Comparison of ENCODE assay signal across 22 cellular contexts in genomic region chr15:47773163-47773562, GRCh38. TPM values are rescaled to one million over a fixed set of nuclear protein-coding genes. Genes with fewer than 3 reads are reported as not detected.
"Had no signal": no experiment of that assay in that cellular context is flagged by ENCODE, and none has a peak within 500 bp of the region (broad histone marks: within the 10 kb centered on the region; RNA-seq: fewer than 3 reads in every experiment).

No MANE protein-coding gene starts in this region.

- H2AFZ ChIP-seq: neural progenitor cell had no signal

- DNase-seq: activated CD4-positive, alpha-beta T cell treated with anti-CD3 and anti-CD28 coated beads, Interleukin-2, amount 10 ng/mL, durations not matched to agents 24 days and 14 days; activated CD8-positive, alpha-beta memory T cell treated with anti-CD3 and anti-CD28 coated beads, Interleukin-2, amount 10 ng/mL, durations not matched to agents 7 days and 5 days; activated CD8-positive, alpha-beta T cell treated with anti-CD3 and anti-CD28 coated beads for 36 hours; activated effector memory CD4-positive, alpha-beta T cell treated with anti-CD3 and anti-CD28 coated beads, Interleukin-2, amount 50 U/mL, for 16 hours; activated naive CD4-positive, alpha-beta T cell treated with anti-CD3 and anti-CD28 coated beads, Interleukin-2, amount 10 ng/mL, durations not matched to agents 7 days and 5 days; activated T-cell treated with anti-CD3 and anti-CD28 coated beads for 4 hours; cortex of kidney; endodermal cell; heart left ventricle; islet precursor cell; left lung; naive thymus-derived CD8-positive, alpha-beta T cell; stimulated activated CD4-positive, alpha-beta T cell treated with anti-CD3 and anti-CD28 coated beads, Interleukin-4, amount 100 ng/mL, for 24 hours; stimulated activated naive CD4-positive, alpha-beta T cell treated with Interleukin-2 at 50 U/mL for 16 hours; upper lobe of left lung had no signal

- H3K9me3 ChIP-seq: gastroesophageal sphincter, heart left ventricle, left lung, right atrium auricular region, thoracic aorta, upper lobe of left lung had no signal

- H3K4me2 ChIP-seq: neural progenitor cell had no signal

- H3K4me1 ChIP-seq: gastroesophageal sphincter, left lung, right atrium auricular region, upper lobe of left lung had no signal

- H3K27ac ChIP-seq: gastroesophageal sphincter, heart left ventricle, left lung, neural progenitor cell, right atrium auricular region, thoracic aorta, upper lobe of left lung, VCaP had no signal

- H3K4me3 ChIP-seq: gastroesophageal sphincter, heart left ventricle, left lung, lung, neural progenitor cell, right atrium auricular region, thoracic aorta, upper lobe of left lung had no signal

- ATAC-seq: activated CD4-positive, CD25-positive, alpha-beta regulatory T cell treated with anti-CD3 and anti-CD28 coated beads, Interleukin-2, amount 50 U/mL, for 24 hours; activated CD8-positive, alpha-beta memory T cell treated with anti-CD3 and anti-CD28 coated beads, Interleukin-2, amount 10 ng/mL, durations not matched to agents 7 days and 5 days; activated CD8-positive, alpha-beta T cell treated with anti-CD3 and anti-CD28 coated beads for 36 hours; gastroesophageal sphincter; heart left ventricle; left lung; naive thymus-derived CD8-positive, alpha-beta T cell had no signal

- H3K36me3 ChIP-seq: left lung, neural progenitor cell had no signal

- H3K27me3 ChIP-seq: gastroesophageal sphincter, heart left ventricle, left lung, neural progenitor cell, right atrium auricular region, upper lobe of left lung had no signal

RNA-seq across cellular contexts. Expression of gene SEMA6D, which starts 55.9 kb away (rescaled TPM):
- total RNA-seq: activated CD4-positive, alpha-beta T cell treated with anti-CD3 and anti-CD28 coated beads, Interleukin-2, amount 10 ng/mL, durations not matched to agents 24 days and 14 days; activated CD8-positive, alpha-beta memory T cell treated with anti-CD3 and anti-CD28 coated beads, Interleukin-2, amount 10 ng/mL, durations not matched to agents 7 days and 5 days; activated CD8-positive, alpha-beta T cell treated with anti-CD3 and anti-CD28 coated beads for 36 hours; naive thymus-derived CD8-positive, alpha-beta T cell had no signal
- polyA plus RNA-seq: naive thymus-derived CD8-positive, alpha-beta T cell had no signal
